15 cellular contexts compared by ENCODE assay signal in the genomic region with DNA sequence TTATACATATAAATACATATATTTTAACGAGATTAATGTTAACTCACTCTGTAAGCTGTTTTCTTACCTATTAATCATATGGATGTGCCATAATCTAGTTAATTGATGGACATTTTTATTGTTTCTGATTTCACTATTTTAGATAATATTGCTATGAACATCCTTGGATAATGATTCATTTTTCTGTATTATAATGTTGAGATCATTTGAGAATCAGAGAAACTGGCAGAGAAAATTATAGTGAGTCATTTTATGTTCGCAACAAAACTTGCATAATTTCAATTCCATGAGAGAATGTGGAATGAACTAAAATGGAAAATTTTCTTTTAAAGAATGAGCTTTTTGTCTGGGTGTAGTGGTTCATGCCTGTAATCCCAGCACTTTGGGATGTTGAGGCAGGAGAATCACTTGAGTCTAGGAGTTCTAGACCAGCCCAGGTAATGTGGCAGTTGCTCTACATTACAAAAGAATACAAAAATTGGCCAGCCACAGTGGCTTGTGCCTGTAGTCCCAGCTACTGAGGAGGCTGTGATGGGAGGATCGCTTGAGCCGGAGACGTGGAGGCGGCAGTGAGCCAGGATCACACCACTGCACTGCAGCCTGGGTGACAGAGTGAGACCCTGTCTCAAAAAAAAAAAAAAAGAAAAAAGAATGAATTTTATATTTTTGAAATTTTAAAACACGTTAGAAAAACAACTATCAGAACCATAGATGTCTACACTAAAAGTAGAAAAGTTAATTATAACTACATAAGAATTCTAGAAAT. TPM values are rescaled to one million over a fixed set of nuclear protein-coding genes. Genes with fewer than 3 reads are reported as not detected.
DNase-seq lines count a peak whose midpoint lies in the region; ATAC-seq, FAIRE-seq and TF ChIP-seq lines count a peak whose summit lies in the region.
"Had no signal": no experiment of that assay in that cellular context is flagged by ENCODE, and none has a peak within 500 bp of the region (broad histone marks: within the 10 kb centered on the region; RNA-seq: fewer than 3 reads in every experiment).

No MANE protein-coding gene starts in this region.

- no peaks in the 10 kb centered on the region for H3K9me3 ChIP-seq in skeletal muscle satellite cell (replicated peaks; ENCODE audit: low read length)
- H3K9me3 ChIP-seq: gastrocnemius medialis had no signal

- H3K27me3 ChIP-seq in foreskin keratinocyte (peaks cover 8% of the 10 kb centered on the region), skeletal muscle satellite cell (ENCODE audit: control insufficient read depth, insufficient read depth, low read length) (no peaks in the 10 kb centered on the region)
- H3K27me3 ChIP-seq: gastrocnemius medialis had no signal

- TF ChIP-seq POLR2A in GM18505 (IDR thresholded peaks at IDR 0.05; ENCODE audit: borderline replicate concordance, extremely low read depth, insufficient read depth, insufficient read length): no peak

- H3K4me2 ChIP-seq in skeletal muscle satellite cell (ENCODE audit: low read length): peak overlapping the region; percentile 55

- DNase-seq in GM19239 (ENCODE audit: insufficient read length, low spot score): no peak
- DNase-seq in amniotic stem cell (lab: John Stamatoyannopoulos, UW): peak; percentile 19
- peak; percentile 44 to 66 for DNase-seq in foreskin keratinocyte
- DNase-seq: activated CD4-positive, alpha-beta T cell treated with anti-CD3 and anti-CD28 coated beads, Interleukin-2, amount 50 U/mL, for 48 hours; cortex of kidney; gastrocnemius medialis; kidney; naive thymus-derived CD8-positive, alpha-beta T cell; NCI-H510A; substantia nigra had no signal

- FAIRE-seq in GM19239 (lab: Jason Lieb, UNC): peak; percentile 42

- peak overlapping the region; percentile 0 for H3K27ac ChIP-seq in foreskin keratinocyte
- H3K27ac ChIP-seq: gastrocnemius medialis had no signal

- H3K4me1 ChIP-seq in foreskin keratinocyte (peaks cover 9% of the 10 kb centered on the region), skeletal muscle satellite cell (ENCODE audit: control insufficient read depth, insufficient read depth, low read length) (peaks cover 25% of the 10 kb centered on the region)
- H3K4me1 ChIP-seq: gastrocnemius medialis had no signal

- H3K9ac ChIP-seq in skeletal muscle satellite cell (ENCODE audit: low read depth, low read length): peak overlapping the region; percentile 51

- no peak overlapping the region for H3K4me3 ChIP-seq in skeletal muscle satellite cell (ENCODE audit: low read length)
- H3K4me3 ChIP-seq: gastrocnemius medialis had no signal

- H3K36me3 ChIP-seq in skeletal muscle satellite cell (ENCODE audit: insufficient read depth, low read length): no peaks in the 10 kb centered on the region
- H3K36me3 ChIP-seq: gastrocnemius medialis had no signal

- no peak for TF ChIP-seq CTCF in foreskin keratinocyte (conservative IDR thresholded peaks at IDR 0.05)

- ATAC-seq in foreskin keratinocyte (peak; percentile 32), HG03097 (IDR thresholded peaks at IDR 0.05; ENCODE audit: low FRiP score, unreplicated experiment) (no peak), GM18505 (IDR thresholded peaks at IDR 0.05; ENCODE audit: unreplicated experiment) (no peak), HG03432 (IDR thresholded peaks at IDR 0.05; ENCODE audit: unreplicated experiment) (no peak), GM19452 (IDR thresholded peaks at IDR 0.05; ENCODE audit: unreplicated experiment) (no peak)
- ATAC-seq: naive thymus-derived CD8-positive, alpha-beta T cell had no signal

RNA-seq across cellular contexts. Expression of a gene that starts 40.5 kb away (rescaled TPM):
- 2.3 and 4.1 TPM in 2 replicates for total RNA-seq in foreskin keratinocyte
- 1.0 and 1.7 TPM in 2 replicates for polyA plus RNA-seq in foreskin keratinocyte
- total RNA-seq in skeletal muscle satellite cell (2012; rRNA removed): 73.8 and 85.8 TPM in 2 replicates
